ENCODE assay signal across 1 cellular context in the genomic region with DNA sequence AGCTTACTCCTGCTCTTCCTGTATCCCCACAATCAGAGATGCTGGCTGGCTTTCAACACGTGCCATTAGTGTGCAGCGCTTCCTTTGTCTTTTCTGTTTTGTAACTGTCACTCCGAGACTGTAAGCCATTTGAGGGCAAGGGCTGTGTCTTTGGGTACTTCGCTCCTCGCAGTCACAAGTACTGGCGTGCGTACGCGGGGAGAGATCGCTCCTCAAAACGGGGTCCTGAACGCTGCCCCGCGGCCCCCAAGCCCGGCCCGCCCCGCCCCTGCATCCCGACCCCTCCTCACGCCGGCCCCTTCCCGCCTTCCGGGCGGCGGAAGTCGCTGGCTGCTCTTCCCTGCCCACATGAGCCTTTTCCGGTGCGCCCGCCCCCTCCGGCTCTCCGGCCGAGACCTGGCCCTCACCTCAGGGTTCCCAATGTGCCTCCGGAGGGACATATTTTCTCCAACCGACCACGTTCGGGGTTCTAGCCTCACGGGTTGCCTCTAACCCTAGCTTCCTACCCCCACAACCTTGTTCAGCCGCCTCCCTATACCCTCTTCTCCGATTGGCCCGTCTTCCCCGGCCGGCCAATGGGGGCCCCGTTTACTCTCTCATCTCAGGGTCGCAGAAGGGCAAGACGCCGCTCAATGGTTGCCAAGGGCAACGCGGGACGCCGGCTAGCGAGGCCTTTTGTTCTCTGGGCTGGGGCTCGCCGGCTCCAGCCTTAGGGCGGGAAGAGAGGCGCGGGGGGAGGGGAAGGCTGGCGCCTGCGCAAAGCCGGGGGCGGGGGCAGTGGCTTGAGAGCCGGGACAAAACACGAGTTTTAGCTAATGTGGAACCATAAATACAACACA.
TF ChIP-seq lines count a peak whose summit lies in the region.

A gene with protein sequence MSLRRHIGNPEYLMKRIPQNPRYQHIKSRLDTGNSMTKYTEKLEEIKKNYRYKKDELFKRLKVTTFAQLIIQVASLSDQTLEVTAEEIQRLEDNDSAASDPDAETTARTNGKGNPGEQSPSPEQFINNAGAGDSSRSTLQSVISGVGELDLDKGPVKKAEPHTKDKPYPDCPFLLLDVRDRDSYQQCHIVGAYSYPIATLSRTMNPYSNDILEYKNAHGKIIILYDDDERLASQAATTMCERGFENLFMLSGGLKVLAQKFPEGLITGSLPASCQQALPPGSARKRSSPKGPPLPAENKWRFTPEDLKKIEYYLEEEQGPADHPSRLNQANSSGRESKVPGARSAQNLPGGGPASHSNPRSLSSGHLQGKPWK (minus strand): TSS at position 490 of the 839 bp plus-strand sequence. CDS start 50 bp downstream, at position 440.

TF ChIP-seq in liver, 16 proteins besides CTCF, POLR2A, EP300 and RAD21 (continued from another document):
- TF ChIP-seq, protein P1, sequence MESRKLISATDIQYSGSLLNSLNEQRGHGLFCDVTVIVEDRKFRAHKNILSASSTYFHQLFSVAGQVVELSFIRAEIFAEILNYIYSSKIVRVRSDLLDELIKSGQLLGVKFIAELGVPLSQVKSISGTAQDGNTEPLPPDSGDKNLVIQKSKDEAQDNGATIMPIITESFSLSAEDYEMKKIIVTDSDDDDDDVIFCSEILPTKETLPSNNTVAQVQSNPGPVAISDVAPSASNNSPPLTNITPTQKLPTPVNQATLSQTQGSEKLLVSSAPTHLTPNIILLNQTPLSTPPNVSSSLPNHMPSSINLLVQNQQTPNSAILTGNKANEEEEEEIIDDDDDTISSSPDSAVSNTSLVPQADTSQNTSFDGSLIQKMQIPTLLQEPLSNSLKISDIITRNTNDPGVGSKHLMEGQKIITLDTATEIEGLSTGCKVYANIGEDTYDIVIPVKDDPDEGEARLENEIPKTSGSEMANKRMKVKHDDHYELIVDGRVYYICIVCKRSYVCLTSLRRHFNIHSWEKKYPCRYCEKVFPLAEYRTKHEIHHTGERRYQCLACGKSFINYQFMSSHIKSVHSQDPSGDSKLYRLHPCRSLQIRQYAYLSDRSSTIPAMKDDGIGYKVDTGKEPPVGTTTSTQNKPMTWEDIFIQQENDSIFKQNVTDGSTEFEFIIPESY (IDR thresholded peaks at IDR 0.05): no peak
- TF ChIP-seq HNF4G (IDR thresholded peaks at IDR 0.05) (no peak), GABPA (IDR thresholded peaks at IDR 0.05 in 1 of 2, conservative IDR thresholded peaks at IDR 0.05 in 1 of 2) (peak; percentile 65 to 89), EGR1 (IDR thresholded peaks at IDR 0.05; ENCODE audit: low read depth in 2 of 2) (peak in 1 of 2 donors; percentile 25)
- TF ChIP-seq, protein P2, sequence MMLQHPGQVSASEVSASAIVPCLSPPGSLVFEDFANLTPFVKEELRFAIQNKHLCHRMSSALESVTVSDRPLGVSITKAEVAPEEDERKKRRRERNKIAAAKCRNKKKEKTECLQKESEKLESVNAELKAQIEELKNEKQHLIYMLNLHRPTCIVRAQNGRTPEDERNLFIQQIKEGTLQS (IDR thresholded peaks at IDR 0.05): no peak
